19 cellular contexts compared by ENCODE assay signal in the genomic region with DNA sequence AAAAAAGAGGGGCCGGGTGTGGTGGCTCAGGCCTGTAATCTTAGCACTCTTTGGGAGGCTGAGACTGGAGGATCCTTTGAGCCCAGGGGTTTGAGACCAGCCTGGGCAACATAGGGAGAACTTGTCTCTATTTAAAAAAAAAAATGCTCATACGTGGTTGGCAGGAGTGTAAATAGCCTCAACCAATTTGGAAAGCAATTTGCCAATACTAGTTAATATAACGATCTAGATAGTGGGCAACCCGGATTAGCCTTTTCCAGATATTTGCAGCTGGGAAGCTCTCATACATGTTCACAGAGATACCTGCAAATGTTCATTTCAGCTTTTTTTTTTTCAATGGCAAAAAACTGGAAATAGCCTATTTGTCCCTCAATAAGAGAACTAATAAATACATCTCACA. TPM values are rescaled to one million over a fixed set of nuclear protein-coding genes. Genes with fewer than 3 reads are reported as not detected.
A peak's percentile ranks its signal among the peaks of the same experiment; 100 is the strongest.
DNase-seq lines count a peak whose midpoint lies in the region; ATAC-seq and TF ChIP-seq lines count a peak whose summit lies in the region.
"Had no signal": no experiment of that assay in that cellular context is flagged by ENCODE, and none has a peak within 500 bp of the region (broad histone marks: within the 10 kb centered on the region; RNA-seq: fewer than 3 reads in every experiment).

No MANE protein-coding gene starts in this region.

- H3K4me1 Mint-ChIP-seq in MCF 10A (ENCODE audit: insufficient read depth, unreplicated experiment): no peaks in the 10 kb centered on the region
- peaks cover 26 to 30% of the 10 kb centered on the region in 2 donors for H3K4me1 Mint-ChIP-seq in natural killer cell
- H3K4me1 Mint-ChIP-seq in natural killer cell treated with Interleukin-12 subunit alpha and Interleukin-12 subunit beta and Interleukin-15 and Interleukin-18, amount 100 ng/mL, for 72 hours (ENCODE audit: low read depth in 2 of 2): peaks cover 15 to 24% of the 10 kb centered on the region in 2 donors
- peaks cover 29 to 35% of the 10 kb centered on the region in 2 donors for H3K4me1 Mint-ChIP-seq in immature natural killer cell

- no peaks in the 10 kb centered on the region for H3K36me3 ChIP-seq in breast epithelium
- H3K36me3 ChIP-seq: BLaER1 treated with 17β-estradiol and CSF1 and Interleukin-3, amounts not matched to agents 10 nM and 100 nM had no signal

- H3K27me3 ChIP-seq in breast epithelium: no peaks in the 10 kb centered on the region
- H3K27me3 ChIP-seq: BLaER1 treated with 17β-estradiol and CSF1 and Interleukin-3, amounts not matched to agents 10 nM and 100 nM had no signal

- no peaks in the 10 kb centered on the region for H3K9me3 ChIP-seq in breast epithelium
- H3K9me3 ChIP-seq: A549; BLaER1 treated with 17β-estradiol and CSF1 and Interleukin-3, amounts not matched to agents 10 nM and 100 nM; Caco-2 had no signal

- TF ChIP-seq POLR2A in breast epithelium (IDR thresholded peaks at IDR 0.05): no peak

- no TSS peak for BruUV-seq in MCF 10A (replicated peaks; lab: Mats Ljungman, UMichigan)

- H3K27ac Mint-ChIP-seq in MCF 10A (ENCODE audit: low read depth, unreplicated experiment) (peak overlapping the region; percentile 32), natural killer cell (peak overlapping the region; percentile 89 to 93), immature natural killer cell (peak overlapping the region; percentile 33 to 95 (median 78))
- no peak overlapping the region for H3K27ac Mint-ChIP-seq in natural killer cell treated with Interleukin-12 subunit alpha and Interleukin-12 subunit beta and Interleukin-15 and Interleukin-18, amount 100 ng/mL, for 72 hours
- H3K27ac Mint-ChIP-seq: B cell; CD4-positive, alpha-beta T cell had no signal

- ATAC-seq in natural killer cell: no peak
- ATAC-seq in natural killer cell treated with Interleukin-12 subunit alpha and Interleukin-12 subunit beta and Interleukin-15 and Interleukin-18, amount 100 ng/mL, for 72 hours: no peak
- no peak for ATAC-seq in HG03442 (IDR thresholded peaks at IDR 0.05; ENCODE audit: unreplicated experiment)
- ATAC-seq: CD8-positive, alpha-beta T cell had no signal

- H3K4me1 ChIP-seq in breast epithelium: no peaks in the 10 kb centered on the region
- H3K4me1 ChIP-seq: Caco-2 had no signal

- CTCF ChIA-PET in MCF 10A (lab: Yijun Ruan, JAX): interaction anchor here (0.6 to 0.8 kb wide), 3 partner anchors 16 to 379 kb away, joined by 3 to 4 read pairs (median 3); no protein-coding TSS in a partner anchor

- TF ChIP-seq CTCF in MCF 10A (IDR thresholded peaks at IDR 0.05; ENCODE audit: unreplicated experiment) (no peak), breast epithelium (IDR thresholded peaks at IDR 0.05) (no peak), natural killer cell (IDR thresholded peaks at IDR 0.05) (no peak)

- H3K4me3 Mint-ChIP-seq in MCF 10A (ENCODE audit: unreplicated experiment) (no peak overlapping the region), natural killer cell (no peak overlapping the region), immature natural killer cell (peak overlapping the region in 1 of 5 donors; percentile 10)
- no peak overlapping the region for H3K4me3 Mint-ChIP-seq in natural killer cell treated with Interleukin-12 subunit alpha and Interleukin-12 subunit beta and Interleukin-15 and Interleukin-18, amount 100 ng/mL, for 72 hours
- H3K4me3 Mint-ChIP-seq: B cell; CD4-positive, alpha-beta T cell; CD8-positive, alpha-beta T cell had no signal

- H3K4me3 ChIP-seq in breast epithelium: no peak overlapping the region
- H3K4me3 ChIP-seq: A549; BLaER1 treated with 17β-estradiol and CSF1 and Interleukin-3, amounts not matched to agents 10 nM and 100 nM had no signal

- POLR2A ChIA-PET in MCF 10A (lab: Yijun Ruan, JAX): no interaction called here

- H3K27ac ChIP-seq in breast epithelium: no peak overlapping the region
- H3K27ac ChIP-seq: 22Rv1, C4-2B had no signal

- H3K36me3 Mint-ChIP-seq in MCF 10A (ENCODE audit: insufficient read depth, unreplicated experiment): no peaks in the 10 kb centered on the region
- no peaks in the 10 kb centered on the region for H3K36me3 Mint-ChIP-seq in natural killer cell
- no peaks in the 10 kb centered on the region for H3K36me3 Mint-ChIP-seq in natural killer cell treated with Interleukin-12 subunit alpha and Interleukin-12 subunit beta and Interleukin-15 and Interleukin-18, amount 100 ng/mL, for 72 hours
- peaks cover 0 to 5% (median 0%) of the 10 kb centered on the region in 3 donors for H3K36me3 Mint-ChIP-seq in immature natural killer cell
- H3K36me3 Mint-ChIP-seq: CD8-positive, alpha-beta T cell had no signal

- no peaks in the 10 kb centered on the region for H3K9me3 Mint-ChIP-seq in MCF 10A (ENCODE audit: unreplicated experiment)
- no peaks in the 10 kb centered on the region for H3K9me3 Mint-ChIP-seq in natural killer cell
- no peaks in the 10 kb centered on the region for H3K9me3 Mint-ChIP-seq in natural killer cell treated with Interleukin-12 subunit alpha and Interleukin-12 subunit beta and Interleukin-15 and Interleukin-18, amount 100 ng/mL, for 72 hours
- no peaks in the 10 kb centered on the region for H3K9me3 Mint-ChIP-seq in immature natural killer cell
- H3K9me3 Mint-ChIP-seq: CD4-positive, alpha-beta T cell; CD8-positive, alpha-beta T cell had no signal

- intact Hi-C loops in MCF 10A (cut with micrococcal nuclease): no loop called here
- intact Hi-C loops in breast epithelium (cut with DNase I; ENCODE audit: low total_unique reads): no loop called here
- intact Hi-C loops in natural killer cell (cut with micrococcal nuclease): no loop called here

- no peak for DNase-seq in MCF 10A (ENCODE audit: unreplicated experiment)
- DNase-seq in breast epithelium (ENCODE audit: low spot score in 2 of 2): no peak
- DNase-seq in natural killer cell: no peak
- no peak for DNase-seq in natural killer cell treated with Interleukin-12 subunit alpha and Interleukin-12 subunit beta and Interleukin-15 and Interleukin-18, amount 100 ng/mL, for 72 hours (ENCODE audit: low spot score)
- no peak for DNase-seq in immature natural killer cell
- DNase-seq in amniotic stem cell (lab: John Stamatoyannopoulos, UW): no peak
- DNase-seq: AML-193; Caco-2; Calu3; CD4-positive, alpha-beta T cell; CD8-positive, alpha-beta T cell; DMS79 treated with DMSO at 0.1 percent for 48 hours; GF-D8 had no signal

- no peaks in the 10 kb centered on the region for H3K27me3 Mint-ChIP-seq in MCF 10A (ENCODE audit: insufficient read depth, unreplicated experiment)
- H3K27me3 Mint-ChIP-seq in natural killer cell (ENCODE audit: low read depth in 2 of 2): no peaks in the 10 kb centered on the region
- no peaks in the 10 kb centered on the region for H3K27me3 Mint-ChIP-seq in natural killer cell treated with Interleukin-12 subunit alpha and Interleukin-12 subunit beta and Interleukin-15 and Interleukin-18, amount 100 ng/mL, for 72 hours
- H3K27me3 Mint-ChIP-seq in immature natural killer cell (ENCODE audit: low read depth in 3 of 3): peaks cover 3 to 4% (median 3%) of the 10 kb centered on the region in 3 donors
- H3K27me3 Mint-ChIP-seq: B cell; CD4-positive, alpha-beta T cell had no signal

RNA-seq across cellular contexts. Expression of a gene that starts 39.0 kb away (rescaled TPM):
- total RNA-seq in MCF 10A (2022) (24.0 and 26.5 TPM in 2 replicates), breast epithelium (10 to 100 TPM; 14.6 to 18.6 (median 15.4) TPM), natural killer cell (10 to 100 TPM; 21.8 to 31.5 (median 26.0) TPM)
- total RNA-seq in natural killer cell treated with Interleukin-12 subunit alpha and Interleukin-12 subunit beta and Interleukin-15 and Interleukin-18, amount 100 ng/mL, for 72 hours: 10 to 100 TPM; 18.6 to 32.9 TPM
- 1 to 10 TPM; 5.0 to 9.3 (median 5.1) TPM for polyA plus RNA-seq in immature natural killer cell

Comparison
In these comparisons a context has a peak if more than half of its experiments do, and no peak if none do; other contexts are left out.
1. H3K27ac Mint-ChIP-seq: peak in MCF 10A (single experiment), natural killer cell (2 of 2) and immature natural killer cell (6 of 6); none in natural killer cell treated with Interleukin-12 subunit alpha and Interleukin-12 subunit beta and Interleukin-15 and Interleukin-18, amount 100 ng/mL, for 72 hours (0 of 2).